ENCODE assay signal across 7 cellular contexts in genomic region chr10:6647811-6648526, GRCh38.
DNase-seq lines count a peak whose midpoint lies in the region; ATAC-seq and TF ChIP-seq lines count a peak whose summit lies in the region.

No MANE protein-coding gene starts in this region.

- DNase-seq in GM13977 (ENCODE audit: low spot score) (peak; percentile 61), SK-MEL-5 (ENCODE audit: low read depth, low spot score) (peak; percentile 38), iPS DF 19.7 (ENCODE audit: low read depth, low spot score) (peak; percentile 57)
- peak; percentile 81 for DNase-seq in activated naive CD4-positive, alpha-beta T cell treated with anti-CD3 and anti-CD28 coated beads, Interleukin-2, amount 10 ng/mL, durations not matched to agents 7 days and 5 days
- peak; percentile 54 for DNase-seq in stimulated activated CD4-positive, alpha-beta T cell treated with anti-CD3 and anti-CD28 coated beads, Interleukin-2, amount 100 ng/mL, for 4 hours (ENCODE audit: low read depth)

- H3K4me1 Mint-ChIP-seq in activated naive CD4-positive, alpha-beta T cell treated with anti-CD3 and anti-CD28 coated beads, Interleukin-2, amount 10 ng/mL, durations not matched to agents 7 days and 5 days: peaks cover 45% of the 10 kb centered on the region

- no peak overlapping the region for H3K4me3 Mint-ChIP-seq in activated naive CD4-positive, alpha-beta T cell treated with anti-CD3 and anti-CD28 coated beads, Interleukin-2, amount 10 ng/mL, durations not matched to agents 7 days and 5 days

- in situ Hi-C loops in GM13977 (cut with MboI; ENCODE audit: low pct_unique_long_range_greater_than_20kb, low sequenced_read_pairs, unreplicated experiment): no loop called here
- in situ Hi-C loops in SK-MEL-5 (cut with HindIII; ENCODE audit: low pct_unique_long_range_greater_than_20kb, low sequenced_read_pairs): no loop called here

- peak; percentile 61 for TF ChIP-seq CTCF in GM13977 (IDR thresholded peaks at IDR 0.05; ENCODE audit: extremely low read depth, insufficient read depth, missing control alignments)

- H3K36me3 Mint-ChIP-seq in activated naive CD4-positive, alpha-beta T cell treated with anti-CD3 and anti-CD28 coated beads, Interleukin-2, amount 10 ng/mL, durations not matched to agents 7 days and 5 days: peaks cover 2% of the 10 kb centered on the region

- peak; percentile 80 for ATAC-seq in HG02973 (IDR thresholded peaks at IDR 0.05; ENCODE audit: unreplicated experiment)
- no peak for ATAC-seq in HG02970 (IDR thresholded peaks at IDR 0.05; ENCODE audit: low FRiP score, unreplicated experiment)

- no peaks in the 10 kb centered on the region for H3K9me3 Mint-ChIP-seq in activated naive CD4-positive, alpha-beta T cell treated with anti-CD3 and anti-CD28 coated beads, Interleukin-2, amount 10 ng/mL, durations not matched to agents 7 days and 5 days

- CTCF ChIA-PET in activated naive CD4-positive, alpha-beta T cell treated with anti-CD3 and anti-CD28 coated beads, Interleukin-2, amount 10 ng/mL, durations not matched to agents 7 days and 5 days (lab: Charles Lee): interaction anchor here (0.6 to 3.0 kb wide), 21 partner anchors 10 to 233 kb away, joined by 3 to 53 read pairs (median 4); partner anchors contain the start of gene PRKCQ

- no peak overlapping the region for H3K27ac Mint-ChIP-seq in activated naive CD4-positive, alpha-beta T cell treated with anti-CD3 and anti-CD28 coated beads, Interleukin-2, amount 10 ng/mL, durations not matched to agents 7 days and 5 days

- peaks cover 6% of the 10 kb centered on the region for H3K27me3 Mint-ChIP-seq in activated naive CD4-positive, alpha-beta T cell treated with anti-CD3 and anti-CD28 coated beads, Interleukin-2, amount 10 ng/mL, durations not matched to agents 7 days and 5 days
